ENCODE assay signal across 20 cellular contexts in the genomic region with DNA sequence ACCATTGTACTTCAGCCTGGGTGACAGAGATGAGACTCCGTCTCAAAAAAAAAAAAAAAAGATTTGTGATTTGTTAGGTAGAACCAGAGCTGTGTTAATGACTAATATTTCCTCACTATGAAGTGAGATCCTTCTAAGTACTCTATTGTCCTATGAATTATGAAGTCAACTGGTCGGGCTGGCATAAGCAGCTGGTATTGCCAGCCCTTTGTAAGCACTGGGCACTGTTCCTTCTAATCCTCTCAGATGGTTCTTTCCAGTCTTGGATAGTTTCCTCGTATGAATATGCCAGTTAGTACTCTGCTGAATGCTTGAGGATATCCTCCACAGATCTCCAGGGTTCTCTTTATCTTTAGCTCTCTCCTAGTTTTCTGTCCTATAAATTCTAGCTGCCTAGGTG.
DNase-seq lines count a peak whose midpoint lies in the region; ATAC-seq and TF ChIP-seq lines count a peak whose summit lies in the region.
"Had no signal": no experiment of that assay in that cellular context is flagged by ENCODE, and none has a peak within 500 bp of the region (broad histone marks: within the 10 kb centered on the region; RNA-seq: fewer than 3 reads in every experiment).

No MANE protein-coding gene starts in this region.

- H3K27ac Mint-ChIP-seq in MCF 10A (ENCODE audit: low read depth, unreplicated experiment), result no peak overlapping the region
- no peak overlapping the region for H3K27ac Mint-ChIP-seq in activated CD8-positive, alpha-beta memory T cell treated with anti-CD3 and anti-CD28 coated beads, Interleukin-2, amount 10 ng/mL, durations not matched to agents 7 days and 5 days
- H3K27ac Mint-ChIP-seq: CD4-positive, CD25-positive, alpha-beta regulatory T cell had no signal

- H3K4me1 ChIP-seq in breast epithelium (no peaks in the 10 kb centered on the region), adrenal gland (replicated peaks in 1 of 2) (no peaks in the 10 kb centered on the region)
- H3K4me1 ChIP-seq: SJSA1 had no signal

- H3K27me3 Mint-ChIP-seq in MCF 10A (ENCODE audit: insufficient read depth, unreplicated experiment), result no peaks in the 10 kb centered on the region
- peaks cover 27% of the 10 kb centered on the region for H3K27me3 Mint-ChIP-seq in activated CD8-positive, alpha-beta memory T cell treated with anti-CD3 and anti-CD28 coated beads, Interleukin-2, amount 10 ng/mL, durations not matched to agents 7 days and 5 days

- DNase-seq in breast epithelium (ENCODE audit: low spot score in 2 of 2), result peak in 1 of 2 donors; percentile 35
- DNase-seq in MCF 10A (ENCODE audit: unreplicated experiment), result no peak
- DNase-seq in myocyte (ENCODE audit: low read depth), result peak; percentile 61
- peak; percentile 57 for DNase-seq in superior temporal gyrus (ENCODE audit: extremely low spot score)
- no peak for DNase-seq in adrenal gland
- DNase-seq in activated CD8-positive, alpha-beta memory T cell treated with anti-CD3 and anti-CD28 coated beads, Interleukin-2, amount 10 ng/mL, durations not matched to agents 7 days and 5 days, result no peak
- DNase-seq: CD4-positive, CD25-positive, alpha-beta regulatory T cell; GDM1; KBM-7; MM.1S; NCI-H2029; NCI-H526; NCI-H82; Right ventricle myocardium superior; RPMI8226 had no signal

- H3K9me3 Mint-ChIP-seq in MCF 10A (ENCODE audit: unreplicated experiment), result no peaks in the 10 kb centered on the region
- H3K9me3 Mint-ChIP-seq in activated CD8-positive, alpha-beta memory T cell treated with anti-CD3 and anti-CD28 coated beads, Interleukin-2, amount 10 ng/mL, durations not matched to agents 7 days and 5 days (ENCODE audit: low read depth), result no peaks in the 10 kb centered on the region
- H3K9me3 Mint-ChIP-seq: CD4-positive, CD25-positive, alpha-beta regulatory T cell had no signal

- no peaks in the 10 kb centered on the region for H3K4me1 Mint-ChIP-seq in MCF 10A (ENCODE audit: insufficient read depth, unreplicated experiment)
- H3K4me1 Mint-ChIP-seq in activated CD8-positive, alpha-beta memory T cell treated with anti-CD3 and anti-CD28 coated beads, Interleukin-2, amount 10 ng/mL, durations not matched to agents 7 days and 5 days, result no peaks in the 10 kb centered on the region
- H3K4me1 Mint-ChIP-seq: CD4-positive, CD25-positive, alpha-beta regulatory T cell had no signal

- no TSS peak for BruUV-seq in MCF 10A (replicated peaks; lab: Mats Ljungman, UMichigan)

- no peak for TF ChIP-seq POLR2A in breast epithelium (IDR thresholded peaks at IDR 0.05)
- TF ChIP-seq POLR2A in adrenal gland (IDR thresholded peaks at IDR 0.05), result no peak

- H3K27me3 ChIP-seq in breast epithelium (no peaks in the 10 kb centered on the region), adrenal gland (peaks cover 5% of the 10 kb centered on the region)
- H3K27me3 ChIP-seq: SJSA1 had no signal

- no peaks in the 10 kb centered on the region for H3K36me3 ChIP-seq in breast epithelium
- no peaks in the 10 kb centered on the region for H3K36me3 ChIP-seq in adrenal gland (replicated peaks in 1 of 2)
- H3K36me3 ChIP-seq: SJSA1 had no signal

- H3K36me3 Mint-ChIP-seq in MCF 10A (ENCODE audit: insufficient read depth, unreplicated experiment), result no peaks in the 10 kb centered on the region
- no peaks in the 10 kb centered on the region for H3K36me3 Mint-ChIP-seq in activated CD8-positive, alpha-beta memory T cell treated with anti-CD3 and anti-CD28 coated beads, Interleukin-2, amount 10 ng/mL, durations not matched to agents 7 days and 5 days
- H3K36me3 Mint-ChIP-seq: CD4-positive, CD25-positive, alpha-beta regulatory T cell had no signal

- ATAC-seq in esophagus mucosa (peak; percentile 99), GM21528 (IDR thresholded peaks at IDR 0.05; ENCODE audit: low FRiP score, unreplicated experiment) (no peak)
- no peak for ATAC-seq in activated CD8-positive, alpha-beta memory T cell treated with anti-CD3 and anti-CD28 coated beads, Interleukin-2, amount 10 ng/mL, durations not matched to agents 7 days and 5 days
- ATAC-seq: GM12878 had no signal

- CTCF ChIA-PET in MCF 10A (lab: Yijun Ruan, JAX), result interaction anchor here (0.6 to 1.4 kb wide), 4 partner anchors 13 to 321 kb away, joined by 3 to 10 read pairs (median 6); no protein-coding TSS in a partner anchor
- CTCF ChIA-PET in activated CD8-positive, alpha-beta memory T cell treated with anti-CD3 and anti-CD28 coated beads, Interleukin-2, amount 10 ng/mL, durations not matched to agents 7 days and 5 days (lab: Charles Lee), result no interaction called here

- WGBS in adrenal gland, 4 donors, result 75 to 83% (median 80%) methylated on average over 3 of the region's 3 CpGs

- H3K4me3 Mint-ChIP-seq in MCF 10A (ENCODE audit: unreplicated experiment), result no peak overlapping the region
- H3K4me3 Mint-ChIP-seq in activated CD8-positive, alpha-beta memory T cell treated with anti-CD3 and anti-CD28 coated beads, Interleukin-2, amount 10 ng/mL, durations not matched to agents 7 days and 5 days, result no peak overlapping the region
- H3K4me3 Mint-ChIP-seq: CD4-positive, CD25-positive, alpha-beta regulatory T cell had no signal

- H3K4me3 ChIP-seq in breast epithelium (no peak overlapping the region), adrenal gland (no peak overlapping the region)
- H3K4me3 ChIP-seq: GM12878, SJSA1 had no signal

- intact Hi-C loops in breast epithelium (cut with DNase I; ENCODE audit: low total_unique reads) (no loop called here), MCF 10A (cut with micrococcal nuclease) (no loop called here), adrenal gland (cut with DNase I) (no loop called here)

- TF ChIP-seq CTCF in breast epithelium (IDR thresholded peaks at IDR 0.05) (no peak), MCF 10A (IDR thresholded peaks at IDR 0.05; ENCODE audit: unreplicated experiment) (no peak), adrenal gland (IDR thresholded peaks at IDR 0.05) (no peak)

- H3K9me3 ChIP-seq in breast epithelium, result no peaks in the 10 kb centered on the region
- no peaks in the 10 kb centered on the region for H3K9me3 ChIP-seq in adrenal gland (replicated peaks in 1 of 3)
- H3K9me3 ChIP-seq: SJSA1 had no signal

- H3K27ac ChIP-seq in breast epithelium, result peak overlapping the region; percentile 29 to 32
- no peak overlapping the region for H3K27ac ChIP-seq in adrenal gland
- H3K27ac ChIP-seq: 22Rv1, SJSA1 had no signal

- POLR2A ChIA-PET in MCF 10A (lab: Yijun Ruan, JAX), result no interaction called here

Comparison
In these comparisons a context has a peak if more than half of its experiments do, and no peak if none do; other contexts are left out.
1. DNase-seq: peak in myocyte (single experiment) and superior temporal gyrus (single experiment); none in MCF 10A (single experiment), adrenal gland (0 of 7) and activated CD8-positive, alpha-beta memory T cell treated with anti-CD3 and anti-CD28 coated beads, Interleukin-2, amount 10 ng/mL, durations not matched to agents 7 days and 5 days (single experiment).
2. H3K27ac ChIP-seq: peak in breast epithelium (2 of 2); none in adrenal gland (0 of 5).